ENCODE assay signal across 16 cellular contexts in genomic region chr4:184838249-184839074, GRCh38. TPM values are rescaled to one million over a fixed set of nuclear protein-coding genes. Genes with fewer than 3 reads are reported as not detected.
DNase-seq lines count a peak whose midpoint lies in the region; TF ChIP-seq lines count a peak whose summit lies in the region.
"Had no signal": no experiment of that assay in that cellular context is flagged by ENCODE, and none has a peak within 500 bp of the region (broad histone marks: within the 10 kb centered on the region; RNA-seq: fewer than 3 reads in every experiment).

No MANE protein-coding gene starts in this region.

- peak; percentile 58 for DNase-seq in COLO668 (lab: John Stamatoyannopoulos, UW; ENCODE audit: unreplicated experiment)
- peak; percentile 28 for DNase-seq in HS-5 (ENCODE audit: low read depth)
- DNase-seq in RPMI7951 (ENCODE audit: low read depth) = peak; percentile 22
- peak; percentile 25 for DNase-seq in kidney glomerular epithelial cell (lab: John Stamatoyannopoulos, UW)
- no peak for DNase-seq in OCI-LY7 (ENCODE audit: low spot score)
- no peak for DNase-seq in NCI-H1694 treated with DMSO at 0.1 percent for 48 hours (lab: John Stamatoyannopoulos, UW)
- no peak for DNase-seq in endothelial cell (ENCODE audit: low spot score)
- DNase-seq in stimulated activated CD4-positive, alpha-beta T cell treated with anti-CD3 and anti-CD28 coated beads, Interleukin-12 subunit alpha, Interleukin-12 subunit beta, amount 100 ng/mL, for 4 hours = no peak
- DNase-seq: activated T-cell treated with anti-CD3 and anti-CD28 coated beads for 4 hours, DMS79 treated with DMSO at 0.1 percent for 48 hours, Karpas-422, naive B cell, psoas muscle, substantia nigra had no signal

- no peaks in the 10 kb centered on the region for H3K9me3 Mint-ChIP-seq in endothelial cell (ENCODE audit: unreplicated experiment)
- H3K9me3 Mint-ChIP-seq: central memory CD8-positive, alpha-beta T cell; naive B cell had no signal

- no TSS peak for BruUV-seq in OCI-LY7 (replicated peaks; lab: Mats Ljungman, UMichigan)

- H3K27ac Mint-ChIP-seq in endothelial cell (ENCODE audit: unreplicated experiment) = no peak overlapping the region
- H3K27ac Mint-ChIP-seq: activated naive CD8-positive, alpha-beta T cell; naive B cell had no signal

- no peaks in the 10 kb centered on the region for H3K79me2 ChIP-seq in OCI-LY7 (ENCODE audit: insufficient read depth, low read depth, low read length)

- no peaks in the 10 kb centered on the region for H3K9me3 ChIP-seq in OCI-LY7 (ENCODE audit: low read length)
- H3K9me3 ChIP-seq: psoas muscle had no signal

- intact Hi-C loops in OCI-LY7 (cut with micrococcal nuclease; ENCODE audit: unreplicated experiment) = no loop called here

- H3K27ac ChIP-seq in OCI-LY7 (ENCODE audit: low read depth, low read length, poor library complexity, severe bottlenecking) = no peak overlapping the region
- H3K27ac ChIP-seq: psoas muscle had no signal

- H3K4me3 Mint-ChIP-seq in endothelial cell (ENCODE audit: unreplicated experiment) = no peak overlapping the region
- H3K4me3 Mint-ChIP-seq: activated naive CD8-positive, alpha-beta T cell; central memory CD8-positive, alpha-beta T cell had no signal

- H3K36me3 ChIP-seq in OCI-LY7 (ENCODE audit: insufficient read depth, low read length) = no peaks in the 10 kb centered on the region

- H3K4me1 ChIP-seq in OCI-LY7 (ENCODE audit: insufficient read depth, low read length, poor library complexity, severe bottlenecking) = no peaks in the 10 kb centered on the region
- H3K4me1 ChIP-seq: psoas muscle had no signal

- CTCF ChIA-PET in OCI-LY7 (lab: Charles Lee; ENCODE audit: unreplicated experiment) = no interaction called here

- H4K20me1 ChIP-seq in OCI-LY7 (ENCODE audit: insufficient read depth, low read length) = no peaks in the 10 kb centered on the region

- TF ChIP-seq CTCF in OCI-LY7 (conservative IDR thresholded peaks at IDR 0.05; ENCODE audit: low read length) (no peak), endothelial cell (IDR thresholded peaks at IDR 0.05; ENCODE audit: unreplicated experiment) (no peak)

- POLR2A ChIA-PET in OCI-LY7 (lab: Charles Lee) = no interaction called here

- no peaks in the 10 kb centered on the region for H3K36me3 Mint-ChIP-seq in endothelial cell (ENCODE audit: low read depth, unreplicated experiment)
- H3K36me3 Mint-ChIP-seq: activated naive CD8-positive, alpha-beta T cell; naive B cell had no signal

- H3K9me2 ChIP-seq in OCI-LY7 (ENCODE audit: insufficient read depth, low read length) = no peaks in the 10 kb centered on the region

- no peak overlapping the region for H3K4me3 ChIP-seq in OCI-LY7 (ENCODE audit: low read depth, low read length, poor library complexity, severe bottlenecking)
- H3K4me3 ChIP-seq: psoas muscle had no signal

- no peak overlapping the region for H2AFZ ChIP-seq in OCI-LY7 (ENCODE audit: low read length)

- H3K4me2 ChIP-seq in OCI-LY7 (ENCODE audit: low read length) = no peak overlapping the region

- H3K4me1 Mint-ChIP-seq in endothelial cell (ENCODE audit: unreplicated experiment) = no peaks in the 10 kb centered on the region
- H3K4me1 Mint-ChIP-seq: central memory CD8-positive, alpha-beta T cell; naive B cell had no signal

- H3K27me3 Mint-ChIP-seq in endothelial cell (ENCODE audit: unreplicated experiment) = peaks cover 3% of the 10 kb centered on the region
- H3K27me3 Mint-ChIP-seq: activated naive CD8-positive, alpha-beta T cell had no signal

RNA-seq across cellular contexts. Expression of gene ACSL1, which starts 12.7 kb away (rescaled TPM):
- 26.4 and 34.7 TPM in 2 replicates for total RNA-seq in RPMI7951 (2014; rRNA removed; shearing (Covaris generic))
- 20.8 and 24.3 TPM in 2 replicates for total RNA-seq in OCI-LY7 (2014; rRNA removed; shearing (Covaris generic))
- 32.0 and 32.9 TPM in 2 replicates for total RNA-seq in OCI-LY7 (2022)
- 4.3 TPM for total RNA-seq in endothelial cell (ENCODE audit: unreplicated experiment)

Comparison
In these comparisons a context has a peak if more than half of its experiments do, and no peak if none do; other contexts are left out.
1. DNase-seq: peak in COLO668 (single experiment), HS-5 (single experiment), RPMI7951 (single experiment) and kidney glomerular epithelial cell (single experiment); none in OCI-LY7 (single experiment), NCI-H1694 treated with DMSO at 0.1 percent for 48 hours (single experiment), endothelial cell (single experiment) and stimulated activated CD4-positive, alpha-beta T cell treated with anti-CD3 and anti-CD28 coated beads, Interleukin-12 subunit alpha, Interleukin-12 subunit beta, amount 100 ng/mL, for 4 hours (single experiment).